Comparison of ENCODE assay signal across 1 cellular context in the genomic region with DNA sequence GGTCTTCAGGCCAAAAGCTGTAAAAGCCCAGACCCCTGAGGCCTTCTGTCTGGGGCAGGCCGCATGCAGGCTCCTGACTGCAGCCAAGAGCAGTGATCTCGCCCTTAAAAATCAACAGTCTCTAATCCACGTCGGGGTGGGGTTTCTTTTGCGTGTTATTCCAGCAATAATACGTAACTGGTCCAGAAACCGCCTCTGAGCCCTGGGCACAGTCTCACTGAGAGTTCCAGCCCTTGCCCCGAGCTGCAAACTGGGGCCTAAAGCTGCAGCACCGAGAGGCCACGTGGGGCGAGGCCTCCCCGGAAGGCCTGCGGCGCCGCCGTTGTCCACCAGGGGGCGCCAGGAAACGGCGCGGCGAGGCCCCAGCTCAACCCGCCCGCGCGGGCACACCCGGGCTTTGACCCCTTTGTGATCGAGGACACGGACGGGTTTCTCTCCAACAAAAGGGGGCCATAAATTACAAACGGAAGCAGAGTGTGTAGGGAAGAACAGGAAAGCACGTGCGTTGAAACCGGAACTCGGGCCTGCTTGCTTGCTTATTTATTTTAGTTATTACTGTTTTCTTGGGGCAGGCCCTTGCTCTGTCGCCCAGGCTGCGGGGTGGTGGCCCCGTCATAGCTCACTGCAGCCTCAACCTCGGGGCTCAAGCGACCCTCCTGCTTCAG.
TF ChIP-seq lines count a peak whose summit lies in the region.

No MANE protein-coding gene starts in this region.

TF ChIP-seq in HepG2, 621 proteins besides CTCF, POLR2A, EP300 and RAD21 (continued from another document and continues in another):
- TF ChIP-seq SNAI1 (CRISPR knock-in tag; IDR thresholded peaks at IDR 0.05; ENCODE audit: borderline replicate concordance), result no peak
- TF ChIP-seq ZNF24 (IDR thresholded peaks at IDR 0.05), result no peak
- TF ChIP-seq ZNF232 (CRISPR knock-in tag; IDR thresholded peaks at IDR 0.05; ENCODE audit: borderline replicate concordance), result peak; percentile 93
- peak; percentile 70 for TF ChIP-seq RCOR2 (CRISPR knock-in tag; IDR thresholded peaks at IDR 0.05)
- TF ChIP-seq ZBTB1 (CRISPR knock-in tag; IDR thresholded peaks at IDR 0.05; ENCODE audit: borderline replicate concordance), result no peak
- TF ChIP-seq RBFOX2 (IDR thresholded peaks at IDR 0.05; ENCODE audit: low read depth, low read length), result peak; percentile 77
- no peak for TF ChIP-seq ISX (CRISPR knock-in tag; conservative IDR thresholded peaks at IDR 0.05)
- peak; percentile 75 for TF ChIP-seq NR2C2 (CRISPR knock-in tag; IDR thresholded peaks at IDR 0.05; ENCODE audit: borderline replicate concordance)
- TF ChIP-seq ZNF205 (CRISPR knock-in tag; IDR thresholded peaks at IDR 0.05), result peak; percentile 86
- no peak for TF ChIP-seq SP2 (CRISPR knock-in tag; IDR thresholded peaks at IDR 0.05)
- TF ChIP-seq, protein P1, sequence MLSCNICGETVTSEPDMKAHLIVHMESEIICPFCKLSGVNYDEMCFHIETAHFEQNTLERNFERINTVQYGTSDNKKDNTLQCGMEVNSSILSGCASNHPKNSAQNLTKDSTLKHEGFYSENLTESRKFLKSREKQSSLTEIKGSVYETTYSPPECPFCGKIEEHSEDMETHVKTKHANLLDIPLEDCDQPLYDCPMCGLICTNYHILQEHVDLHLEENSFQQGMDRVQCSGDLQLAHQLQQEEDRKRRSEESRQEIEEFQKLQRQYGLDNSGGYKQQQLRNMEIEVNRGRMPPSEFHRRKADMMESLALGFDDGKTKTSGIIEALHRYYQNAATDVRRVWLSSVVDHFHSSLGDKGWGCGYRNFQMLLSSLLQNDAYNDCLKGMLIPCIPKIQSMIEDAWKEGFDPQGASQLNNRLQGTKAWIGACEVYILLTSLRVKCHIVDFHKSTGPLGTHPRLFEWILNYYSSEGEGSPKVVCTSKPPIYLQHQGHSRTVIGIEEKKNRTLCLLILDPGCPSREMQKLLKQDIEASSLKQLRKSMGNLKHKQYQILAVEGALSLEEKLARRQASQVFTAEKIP (CRISPR knock-in tag; IDR thresholded peaks at IDR 0.05; ENCODE audit: borderline replicate concordance), result no peak
- no peak for TF ChIP-seq MATR3 (CRISPR knock-in tag; IDR thresholded peaks at IDR 0.05)
- peak; percentile 93; the same call in 1 of the 2 replicates for TF ChIP-seq ZNF260 (CRISPR knock-in tag; IDR thresholded peaks at IDR 0.05; ENCODE audit: borderline replicate concordance, low read depth)
- TF ChIP-seq HIVEP1 (CRISPR knock-in tag; IDR thresholded peaks at IDR 0.05), result peak; percentile 81
- TF ChIP-seq, protein P2, sequence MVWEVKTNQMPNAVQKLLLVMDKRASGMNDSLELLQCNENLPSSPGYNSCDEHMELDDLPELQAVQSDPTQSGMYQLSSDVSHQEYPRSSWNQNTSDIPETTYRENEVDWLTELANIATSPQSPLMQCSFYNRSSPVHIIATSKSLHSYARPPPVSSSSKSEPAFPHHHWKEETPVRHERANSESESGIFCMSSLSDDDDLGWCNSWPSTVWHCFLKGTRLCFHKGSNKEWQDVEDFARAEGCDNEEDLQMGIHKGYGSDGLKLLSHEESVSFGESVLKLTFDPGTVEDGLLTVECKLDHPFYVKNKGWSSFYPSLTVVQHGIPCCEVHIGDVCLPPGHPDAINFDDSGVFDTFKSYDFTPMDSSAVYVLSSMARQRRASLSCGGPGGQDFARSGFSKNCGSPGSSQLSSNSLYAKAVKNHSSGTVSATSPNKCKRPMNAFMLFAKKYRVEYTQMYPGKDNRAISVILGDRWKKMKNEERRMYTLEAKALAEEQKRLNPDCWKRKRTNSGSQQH (CRISPR knock-in tag; IDR thresholded peaks at IDR 0.05; ENCODE audit: low read depth), result peak; percentile 77; the same call in 1 of the 2 replicates
- no peak for TF ChIP-seq ZNF496 (CRISPR knock-in tag; IDR thresholded peaks at IDR 0.05; ENCODE audit: insufficient replicate concordance)
- no peak for TF ChIP-seq U2AF1 (optimal IDR thresholded peaks at IDR 0.05; ENCODE audit: low read depth, low read length)
- no peak for TF ChIP-seq CENPT (CRISPR knock-in tag; IDR thresholded peaks at IDR 0.05; ENCODE audit: low read depth)
- no peak for TF ChIP-seq ZC3H4 (CRISPR knock-in tag; IDR thresholded peaks at IDR 0.05; ENCODE audit: borderline replicate concordance)
- TF ChIP-seq ZNF383 (CRISPR knock-in tag; IDR thresholded peaks at IDR 0.05; ENCODE audit: borderline replicate concordance), result peak; percentile 40; the same call in 1 of the 2 replicates
- TF ChIP-seq ZNF678 (CRISPR knock-in tag; IDR thresholded peaks at IDR 0.05), result no peak; the same call in 1 of the 2 replicates
- TF ChIP-seq MEIS2 (CRISPR knock-in tag; IDR thresholded peaks at IDR 0.05), result peak; percentile 59; the same call in 1 of the 2 replicates
- peak; percentile 85; the same call in 1 of the 2 replicates for TF ChIP-seq ZNF747 (CRISPR knock-in tag; IDR thresholded peaks at IDR 0.05; ENCODE audit: borderline replicate concordance)
- TF ChIP-seq, protein P3, sequence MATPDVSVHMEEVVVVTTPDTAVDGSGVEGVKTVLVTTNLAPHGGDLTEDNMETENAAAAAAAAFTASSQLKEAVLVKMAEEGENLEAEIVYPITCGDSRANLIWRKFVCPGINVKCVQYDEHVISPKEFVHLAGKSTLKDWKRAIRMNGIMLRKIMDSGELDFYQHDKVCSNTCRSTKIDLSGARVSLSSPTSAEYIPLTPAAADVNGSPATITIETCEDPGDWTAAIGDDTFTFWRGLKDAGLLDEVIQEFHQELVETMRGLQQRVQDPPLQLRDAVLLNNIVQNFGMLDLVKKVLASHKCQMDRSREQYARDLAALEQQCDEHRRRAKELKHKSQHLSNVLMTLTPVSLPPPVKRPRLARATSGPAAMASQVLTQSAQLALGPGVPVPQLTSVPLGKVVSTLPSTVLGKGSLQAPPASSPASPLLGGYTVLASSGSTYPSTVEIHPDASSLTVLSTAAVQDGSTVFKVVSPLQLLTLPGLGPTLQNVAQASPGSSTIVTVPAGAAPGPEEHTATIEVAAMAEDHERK (CRISPR knock-in tag; IDR thresholded peaks at IDR 0.05; ENCODE audit: low read depth), result peak; percentile 16; the same call in 1 of the 2 replicates
- TF ChIP-seq, protein P4, sequence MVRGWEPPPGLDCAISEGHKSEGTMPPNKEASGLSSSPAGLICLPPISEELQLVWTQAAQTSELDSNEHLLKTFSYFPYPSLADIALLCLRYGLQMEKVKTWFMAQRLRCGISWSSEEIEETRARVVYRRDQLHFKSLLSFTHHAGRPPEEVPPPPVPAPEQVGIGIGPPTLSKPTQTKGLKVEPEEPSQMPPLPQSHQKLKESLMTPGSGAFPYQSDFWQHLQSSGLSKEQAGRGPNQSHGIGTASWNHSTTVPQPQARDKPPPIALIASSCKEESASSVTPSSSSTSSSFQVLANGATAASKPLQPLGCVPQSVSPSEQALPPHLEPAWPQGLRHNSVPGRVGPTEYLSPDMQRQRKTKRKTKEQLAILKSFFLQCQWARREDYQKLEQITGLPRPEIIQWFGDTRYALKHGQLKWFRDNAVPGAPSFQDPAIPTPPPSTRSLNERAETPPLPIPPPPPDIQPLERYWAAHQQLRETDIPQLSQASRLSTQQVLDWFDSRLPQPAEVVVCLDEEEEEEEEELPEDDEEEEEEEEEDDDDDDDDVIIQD (CRISPR knock-in tag; IDR thresholded peaks at IDR 0.05; ENCODE audit: low read depth), result no peak
- TF ChIP-seq, protein P5, sequence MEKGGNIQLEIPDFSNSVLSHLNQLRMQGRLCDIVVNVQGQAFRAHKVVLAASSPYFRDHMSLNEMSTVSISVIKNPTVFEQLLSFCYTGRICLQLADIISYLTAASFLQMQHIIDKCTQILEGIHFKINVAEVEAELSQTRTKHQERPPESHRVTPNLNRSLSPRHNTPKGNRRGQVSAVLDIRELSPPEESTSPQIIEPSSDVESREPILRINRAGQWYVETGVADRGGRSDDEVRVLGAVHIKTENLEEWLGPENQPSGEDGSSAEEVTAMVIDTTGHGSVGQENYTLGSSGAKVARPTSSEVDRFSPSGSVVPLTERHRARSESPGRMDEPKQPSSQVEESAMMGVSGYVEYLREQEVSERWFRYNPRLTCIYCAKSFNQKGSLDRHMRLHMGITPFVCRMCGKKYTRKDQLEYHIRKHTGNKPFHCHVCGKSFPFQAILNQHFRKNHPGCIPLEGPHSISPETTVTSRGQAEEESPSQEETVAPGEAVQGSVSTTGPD (CRISPR knock-in tag; IDR thresholded peaks at IDR 0.05), result no peak
- TF ChIP-seq, protein P6, sequence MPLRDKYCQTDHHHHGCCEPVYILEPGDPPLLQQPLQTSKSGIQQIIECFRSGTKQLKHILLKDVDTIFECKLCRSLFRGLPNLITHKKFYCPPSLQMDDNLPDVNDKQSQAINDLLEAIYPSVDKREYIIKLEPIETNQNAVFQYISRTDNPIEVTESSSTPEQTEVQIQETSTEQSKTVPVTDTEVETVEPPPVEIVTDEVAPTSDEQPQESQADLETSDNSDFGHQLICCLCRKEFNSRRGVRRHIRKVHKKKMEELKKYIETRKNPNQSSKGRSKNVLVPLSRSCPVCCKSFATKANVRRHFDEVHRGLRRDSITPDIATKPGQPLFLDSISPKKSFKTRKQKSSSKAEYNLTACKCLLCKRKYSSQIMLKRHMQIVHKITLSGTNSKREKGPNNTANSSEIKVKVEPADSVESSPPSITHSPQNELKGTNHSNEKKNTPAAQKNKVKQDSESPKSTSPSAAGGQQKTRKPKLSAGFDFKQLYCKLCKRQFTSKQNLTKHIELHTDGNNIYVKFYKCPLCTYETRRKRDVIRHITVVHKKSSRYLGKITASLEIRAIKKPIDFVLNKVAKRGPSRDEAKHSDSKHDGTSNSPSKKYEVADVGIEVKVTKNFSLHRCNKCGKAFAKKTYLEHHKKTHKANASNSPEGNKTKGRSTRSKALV (CRISPR knock-in tag; IDR thresholded peaks at IDR 0.05), result no peak
- peak; percentile 77; the same call in 1 of the 2 replicates for TF ChIP-seq ZZZ3 (CRISPR knock-in tag; IDR thresholded peaks at IDR 0.05; ENCODE audit: borderline replicate concordance)
- no peak for TF ChIP-seq ZBTB21 (CRISPR knock-in tag; IDR thresholded peaks at IDR 0.05)
- TF ChIP-seq, protein P7, sequence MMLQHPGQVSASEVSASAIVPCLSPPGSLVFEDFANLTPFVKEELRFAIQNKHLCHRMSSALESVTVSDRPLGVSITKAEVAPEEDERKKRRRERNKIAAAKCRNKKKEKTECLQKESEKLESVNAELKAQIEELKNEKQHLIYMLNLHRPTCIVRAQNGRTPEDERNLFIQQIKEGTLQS (CRISPR knock-in tag; IDR thresholded peaks at IDR 0.05), result no peak
- TF ChIP-seq, protein P8, sequence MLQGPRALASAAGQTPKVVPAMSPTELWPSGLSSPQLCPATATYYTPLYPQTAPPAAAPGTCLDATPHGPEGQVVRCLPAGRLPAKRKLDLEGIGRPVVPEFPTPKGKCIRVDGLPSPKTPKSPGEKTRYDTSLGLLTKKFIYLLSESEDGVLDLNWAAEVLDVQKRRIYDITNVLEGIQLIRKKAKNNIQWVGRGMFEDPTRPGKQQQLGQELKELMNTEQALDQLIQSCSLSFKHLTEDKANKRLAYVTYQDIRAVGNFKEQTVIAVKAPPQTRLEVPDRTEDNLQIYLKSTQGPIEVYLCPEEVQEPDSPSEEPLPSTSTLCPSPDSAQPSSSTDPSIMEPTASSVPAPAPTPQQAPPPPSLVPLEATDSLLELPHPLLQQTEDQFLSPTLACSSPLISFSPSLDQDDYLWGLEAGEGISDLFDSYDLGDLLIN (CRISPR knock-in tag; IDR thresholded peaks at IDR 0.05; ENCODE audit: borderline replicate concordance), result no peak
- TF ChIP-seq, protein P9, sequence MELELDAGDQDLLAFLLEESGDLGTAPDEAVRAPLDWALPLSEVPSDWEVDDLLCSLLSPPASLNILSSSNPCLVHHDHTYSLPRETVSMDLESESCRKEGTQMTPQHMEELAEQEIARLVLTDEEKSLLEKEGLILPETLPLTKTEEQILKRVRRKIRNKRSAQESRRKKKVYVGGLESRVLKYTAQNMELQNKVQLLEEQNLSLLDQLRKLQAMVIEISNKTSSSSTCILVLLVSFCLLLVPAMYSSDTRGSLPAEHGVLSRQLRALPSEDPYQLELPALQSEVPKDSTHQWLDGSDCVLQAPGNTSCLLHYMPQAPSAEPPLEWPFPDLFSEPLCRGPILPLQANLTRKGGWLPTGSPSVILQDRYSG (CRISPR knock-in tag; IDR thresholded peaks at IDR 0.05), result no peak
- no peak; the same call in 1 of the 2 replicates for TF ChIP-seq ZNF790 (CRISPR knock-in tag; IDR thresholded peaks at IDR 0.05; ENCODE audit: borderline replicate concordance)
- no peak for TF ChIP-seq PLRG1 (conservative IDR thresholded peaks at IDR 0.05)
- peak; percentile 57; the same call in 1 of the 2 replicates for TF ChIP-seq NFE2L1 (CRISPR knock-in tag; IDR thresholded peaks at IDR 0.05; ENCODE audit: borderline replicate concordance)
- TF ChIP-seq, protein P10, sequence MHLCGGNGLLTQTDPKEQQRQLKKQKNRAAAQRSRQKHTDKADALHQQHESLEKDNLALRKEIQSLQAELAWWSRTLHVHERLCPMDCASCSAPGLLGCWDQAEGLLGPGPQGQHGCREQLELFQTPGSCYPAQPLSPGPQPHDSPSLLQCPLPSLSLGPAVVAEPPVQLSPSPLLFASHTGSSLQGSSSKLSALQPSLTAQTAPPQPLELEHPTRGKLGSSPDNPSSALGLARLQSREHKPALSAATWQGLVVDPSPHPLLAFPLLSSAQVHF (CRISPR knock-in tag; IDR thresholded peaks at IDR 0.05), result no peak
- no peak for TF ChIP-seq KDM4B (CRISPR knock-in tag; IDR thresholded peaks at IDR 0.05)
- peak; percentile 88; the same call in 1 of the 2 replicates for TF ChIP-seq ZNF619 (CRISPR knock-in tag; IDR thresholded peaks at IDR 0.05)
- 0 out of 2 replicates have a peak, but pooled peaks have one; percentile 30 for TF ChIP-seq KLF11 (CRISPR knock-in tag; IDR thresholded peaks at IDR 0.05)
- TF ChIP-seq, protein P11, sequence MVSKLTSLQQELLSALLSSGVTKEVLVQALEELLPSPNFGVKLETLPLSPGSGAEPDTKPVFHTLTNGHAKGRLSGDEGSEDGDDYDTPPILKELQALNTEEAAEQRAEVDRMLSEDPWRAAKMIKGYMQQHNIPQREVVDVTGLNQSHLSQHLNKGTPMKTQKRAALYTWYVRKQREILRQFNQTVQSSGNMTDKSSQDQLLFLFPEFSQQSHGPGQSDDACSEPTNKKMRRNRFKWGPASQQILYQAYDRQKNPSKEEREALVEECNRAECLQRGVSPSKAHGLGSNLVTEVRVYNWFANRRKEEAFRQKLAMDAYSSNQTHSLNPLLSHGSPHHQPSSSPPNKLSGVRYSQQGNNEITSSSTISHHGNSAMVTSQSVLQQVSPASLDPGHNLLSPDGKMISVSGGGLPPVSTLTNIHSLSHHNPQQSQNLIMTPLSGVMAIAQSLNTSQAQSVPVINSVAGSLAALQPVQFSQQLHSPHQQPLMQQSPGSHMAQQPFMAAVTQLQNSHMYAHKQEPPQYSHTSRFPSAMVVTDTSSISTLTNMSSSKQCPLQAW (CRISPR knock-in tag; IDR thresholded peaks at IDR 0.05), result peak; percentile 84
- TF ChIP-seq ZNF234 (CRISPR knock-in tag; conservative IDR thresholded peaks at IDR 0.05), result no peak
- peak; percentile 77; the same call in 1 of the 2 replicates for TF ChIP-seq TGIF2 (CRISPR knock-in tag; IDR thresholded peaks at IDR 0.05)
- TF ChIP-seq GATA4 (IDR thresholded peaks at IDR 0.05; ENCODE audit: borderline replicate concordance, low read depth), result peak; percentile 65; the same call in 1 of the 2 replicates
- TF ChIP-seq, protein P12, sequence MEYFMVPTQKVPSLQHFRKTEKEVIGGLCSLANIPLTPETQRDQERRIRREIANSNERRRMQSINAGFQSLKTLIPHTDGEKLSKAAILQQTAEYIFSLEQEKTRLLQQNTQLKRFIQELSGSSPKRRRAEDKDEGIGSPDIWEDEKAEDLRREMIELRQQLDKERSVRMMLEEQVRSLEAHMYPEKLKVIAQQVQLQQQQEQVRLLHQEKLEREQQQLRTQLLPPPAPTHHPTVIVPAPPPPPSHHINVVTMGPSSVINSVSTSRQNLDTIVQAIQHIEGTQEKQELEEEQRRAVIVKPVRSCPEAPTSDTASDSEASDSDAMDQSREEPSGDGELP (IDR thresholded peaks at IDR 0.05; ENCODE audit: borderline replicate concordance, low read depth), result no peak; the same call in 1 of the 2 replicates
- TF ChIP-seq KDM5B (CRISPR knock-in tag; IDR thresholded peaks at IDR 0.05; ENCODE audit: borderline replicate concordance), result peak; percentile 96
- TF ChIP-seq PHB2 (IDR thresholded peaks at IDR 0.05; ENCODE audit: partially characterized antibody), result no peak
- TF ChIP-seq TAF15 (IDR thresholded peaks at IDR 0.05; ENCODE audit: low read depth, low read length, poor library complexity, severe bottlenecking), result peak; percentile 74
